Comparison of ENCODE assay signal across 4 cellular contexts in genomic region chr10:97913554-97913953, GRCh38.
"Had no signal": no experiment of that assay in that cellular context is flagged by ENCODE, and none has a peak within 500 bp of the region (broad histone marks: within the 10 kb centered on the region; RNA-seq: fewer than 3 reads in every experiment).

No MANE protein-coding gene starts in this region.

- ATAC-seq: GM23338 had no signal

- H2AFZ ChIP-seq: GM23338 had no signal

- H3K4me3 ChIP-seq: GM23338 had no signal

- H3K4me3 Mint-ChIP-seq: GM23338, H9 had no signal

- H3K27ac Mint-ChIP-seq: GM23338 had no signal

- DNase-seq: H9, HCEC 1CT, IMR-90 had no signal

- H3K4me2 ChIP-seq: GM23338 had no signal
